In genomic region chr5:77631166-77631582, GRCh38 we compare ENCODE assay signal across 8 cellular contexts. TPM values are rescaled to one million over a fixed set of nuclear protein-coding genes. Genes with fewer than 3 reads are reported as not detected.
A peak's percentile ranks its signal among the peaks of the same experiment; 100 is the strongest.
DNase-seq lines count a peak whose midpoint lies in the region; ATAC-seq and TF ChIP-seq lines count a peak whose summit lies in the region.

No MANE protein-coding gene starts in this region.

- peak overlapping the region in 1 of 2 donors; percentile 44 for H3K27ac Mint-ChIP-seq in effector memory CD8-positive, alpha-beta T cell

- H3K27ac ChIP-seq in uterus: no peak overlapping the region

- intact Hi-C loops in uterus (cut with DNase I; ENCODE audit: low total_unique reads): no loop called here

- no peaks in the 10 kb centered on the region for H3K9me3 ChIP-seq in uterus

- peaks cover under 1 to 7% of the 10 kb centered on the region in 2 donors for H3K9me3 Mint-ChIP-seq in effector memory CD8-positive, alpha-beta T cell

- ATAC-seq in GM19035 (IDR thresholded peaks at IDR 0.05; ENCODE audit: unreplicated experiment) (peak; percentile 31), HG03442 (IDR thresholded peaks at IDR 0.05; ENCODE audit: unreplicated experiment) (peak; percentile 27)
- ATAC-seq in effector memory CD8-positive, alpha-beta T cell (replicated peaks): peak; percentile 41

- no peaks in the 10 kb centered on the region for H3K36me3 ChIP-seq in uterus

- H3K27me3 Mint-ChIP-seq in effector memory CD8-positive, alpha-beta T cell: peaks cover 56 to 68% of the 10 kb centered on the region in 2 donors

- H3K4me1 Mint-ChIP-seq in effector memory CD8-positive, alpha-beta T cell (ENCODE audit: low read depth in 2 of 2): peaks cover 17 to 23% of the 10 kb centered on the region in 2 donors

- TF ChIP-seq CTCF in AG10803 (conservative IDR thresholded peaks at IDR 0.05; ENCODE audit: low read length) (no peak), uterus (IDR thresholded peaks at IDR 0.05) (no peak)

- TF ChIP-seq POLR2A in uterus (IDR thresholded peaks at IDR 0.05): no peak

- H3K4me1 ChIP-seq in uterus: peaks cover 0 to 13% of the 10 kb centered on the region in 2 donors

- peak overlapping the region; percentile 86 to 88 for H3K4me3 Mint-ChIP-seq in effector memory CD8-positive, alpha-beta T cell

- H3K4me3 ChIP-seq in AG10803 (ENCODE audit: low read length) (peak overlapping the region; percentile 32), uterus (no peak overlapping the region)

- H3K36me3 Mint-ChIP-seq in effector memory CD8-positive, alpha-beta T cell (ENCODE audit: insufficient read depth): peaks cover 11% of the 10 kb centered on the region

- peaks cover 21 to 92% of the 10 kb centered on the region in 2 donors for H3K27me3 ChIP-seq in uterus

- DNase-seq in AG10803 (ENCODE audit: low read depth) (no peak), uterus (no peak), DMS79 treated with DMSO at 0.1 percent for 48 hours (lab: John Stamatoyannopoulos, UW) (no peak), C1 segment of cervical spinal cord (lab: John Stamatoyannopoulos, UW) (no peak), GM19238 (ENCODE audit: insufficient read length, low spot score) (no peak)
- DNase-seq in effector memory CD8-positive, alpha-beta T cell: no peak

RNA-seq across cellular contexts. Expression of gene OTP, which starts 7.3 kb away (rescaled TPM):
- not detected for total RNA-seq in uterus
